Comparison of ENCODE assay signal across 1 cellular context in genomic region chr3:49930922-49931321, GRCh38.
TF ChIP-seq lines count a peak whose summit lies in the region.

No MANE protein-coding gene starts in this region.

TF ChIP-seq in IMR-90, 13 proteins besides CTCF, POLR2A, EP300 and RAD21 (continued from another document):
- TF ChIP-seq ELK1 (IDR thresholded peaks at IDR 0.05; ENCODE audit: borderline replicate concordance, low read depth, low read length) (no peak), MAFK (IDR thresholded peaks at IDR 0.05; ENCODE audit: low read depth, low read length) (no peak), SMC3 (IDR thresholded peaks at IDR 0.05; ENCODE audit: low read depth, low read length) (no peak), CHD1 (IDR thresholded peaks at IDR 0.05; ENCODE audit: low read depth, low read length) (no peak), BHLHE40 (IDR thresholded peaks at IDR 0.05; ENCODE audit: low read depth, low read length) (no peak), FOS (IDR thresholded peaks at IDR 0.05; ENCODE audit: low read depth, low read length) (no peak), MXI1 (IDR thresholded peaks at IDR 0.05; ENCODE audit: borderline replicate concordance, low read depth, low read length) (no peak), NFE2L2 (IDR thresholded peaks at IDR 0.05; ENCODE audit: low read depth, low read length) (no peak), USF2 (IDR thresholded peaks at IDR 0.05; ENCODE audit: low read depth, low read length) (no peak)
